ENCODE assay signal across 9 cellular contexts in the genomic region with DNA sequence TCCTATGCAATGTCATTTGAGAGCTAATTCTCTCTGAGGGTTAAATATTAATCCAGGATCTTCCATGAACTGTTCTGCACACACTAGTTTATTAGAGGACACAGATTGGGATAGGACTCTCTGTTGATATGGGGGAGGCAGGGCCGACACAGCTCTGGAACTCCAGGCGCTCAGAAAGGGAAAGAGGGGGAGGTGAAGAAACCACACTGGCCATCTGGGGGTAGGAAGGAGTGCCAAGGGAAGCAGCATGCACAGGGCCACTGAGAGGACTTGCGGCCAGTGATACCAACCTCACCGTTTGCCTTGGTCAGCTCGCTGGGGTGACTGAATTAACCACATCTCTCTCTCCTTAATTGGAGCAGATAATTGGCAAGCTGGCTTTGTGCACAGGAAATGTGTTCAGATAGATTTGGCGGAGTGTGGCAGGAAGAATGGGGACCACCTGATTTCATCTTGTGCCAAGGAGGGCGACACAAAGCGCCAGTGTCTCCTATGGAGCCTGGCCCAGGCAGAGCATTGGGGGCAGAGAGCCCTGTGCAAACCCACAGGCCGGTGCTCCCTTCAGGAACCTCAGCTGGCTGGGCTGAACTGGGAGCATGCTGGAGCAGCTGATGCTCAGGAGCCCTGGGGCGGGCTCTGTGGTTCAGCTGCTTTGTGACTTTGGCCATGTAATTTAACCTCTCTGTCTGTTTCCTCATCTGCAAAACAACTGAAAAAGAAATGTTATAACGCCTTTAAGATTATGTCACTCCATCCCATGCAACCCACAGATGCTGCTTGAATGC. TPM values are rescaled to one million over a fixed set of nuclear protein-coding genes. Genes with fewer than 3 reads are reported as not detected.
DNase-seq lines count a peak whose midpoint lies in the region; ATAC-seq and TF ChIP-seq lines count a peak whose summit lies in the region.
"Had no signal": no experiment of that assay in that cellular context is flagged by ENCODE, and none has a peak within 500 bp of the region (broad histone marks: within the 10 kb centered on the region; RNA-seq: fewer than 3 reads in every experiment).

No MANE protein-coding gene starts in this region.

- H3K79me2 ChIP-seq in Loucy (ENCODE audit: insufficient read depth, low read length), result no peaks in the 10 kb centered on the region

- peak in 1 of 2 donors; percentile 36 for ATAC-seq in natural killer cell treated with Interleukin-12 subunit alpha and Interleukin-12 subunit beta and Interleukin-15 and Interleukin-18, amount 100 ng/mL, for 72 hours
- ATAC-seq in HG03175 (IDR thresholded peaks at IDR 0.05; ENCODE audit: unreplicated experiment) (no peak), HG03460 (IDR thresholded peaks at IDR 0.05; ENCODE audit: unreplicated experiment) (no peak), HG03521 (IDR thresholded peaks at IDR 0.05; ENCODE audit: unreplicated experiment) (no peak)

- peaks cover 43% of the 10 kb centered on the region for H3K4me1 ChIP-seq in Loucy (ENCODE audit: insufficient read depth, low read length, poor library complexity, severe bottlenecking)

- H3K36me3 ChIP-seq in Loucy (ENCODE audit: insufficient read depth, low read length), result no peaks in the 10 kb centered on the region

- H3K27ac Mint-ChIP-seq in natural killer cell treated with Interleukin-12 subunit alpha and Interleukin-12 subunit beta and Interleukin-15 and Interleukin-18, amount 100 ng/mL, for 72 hours, result peak overlapping the region in 1 of 2 donors; percentile 1

- peak overlapping the region; percentile 52 for H3K9ac ChIP-seq in Loucy (ENCODE audit: low read depth, low read length, poor library complexity, severe bottlenecking)

- no peaks in the 10 kb centered on the region for H4K20me1 ChIP-seq in Loucy (ENCODE audit: insufficient read depth, low read length, poor library complexity, severe bottlenecking)

- no peaks in the 10 kb centered on the region for H3K9me3 Mint-ChIP-seq in natural killer cell treated with Interleukin-12 subunit alpha and Interleukin-12 subunit beta and Interleukin-15 and Interleukin-18, amount 100 ng/mL, for 72 hours

- H2AFZ ChIP-seq in Loucy (ENCODE audit: low read length), result peak overlapping the region; percentile 16; the same call in 1 of the 2 replicates

- H3K4me1 Mint-ChIP-seq in natural killer cell treated with Interleukin-12 subunit alpha and Interleukin-12 subunit beta and Interleukin-15 and Interleukin-18, amount 100 ng/mL, for 72 hours (ENCODE audit: low read depth in 2 of 2), result peaks cover 14 to 19% of the 10 kb centered on the region in 2 donors

- TF ChIP-seq CTCF in Loucy (conservative IDR thresholded peaks at IDR 0.05; ENCODE audit: low read length), result no peak

- H3K27me3 Mint-ChIP-seq in natural killer cell treated with Interleukin-12 subunit alpha and Interleukin-12 subunit beta and Interleukin-15 and Interleukin-18, amount 100 ng/mL, for 72 hours, result peaks cover 10 to 15% of the 10 kb centered on the region in 2 donors

- H3K27me3 ChIP-seq in Loucy (ENCODE audit: insufficient read depth, low read length, poor library complexity, severe bottlenecking), result no peaks in the 10 kb centered on the region

- H3F3A ChIP-seq in Loucy (ENCODE audit: low read depth), result peaks cover 10% of the 10 kb centered on the region; the same call in 1 of the 2 replicates

- peak overlapping the region; percentile 76 for H3K4me2 ChIP-seq in Loucy (ENCODE audit: low read depth, low read length, poor library complexity, severe bottlenecking)

- H3K36me3 Mint-ChIP-seq in natural killer cell treated with Interleukin-12 subunit alpha and Interleukin-12 subunit beta and Interleukin-15 and Interleukin-18, amount 100 ng/mL, for 72 hours, result no peaks in the 10 kb centered on the region

- H3K4me3 ChIP-seq in Loucy (ENCODE audit: low read length, poor library complexity, severe bottlenecking), result peak overlapping the region; percentile 64

- no peaks in the 10 kb centered on the region for H3K9me3 ChIP-seq in Loucy (ENCODE audit: insufficient read depth, low read depth, low read length)

- H3K9me2 ChIP-seq in Loucy (replicated peaks; ENCODE audit: low read depth, low read length), result no peaks in the 10 kb centered on the region

- DNase-seq in COLO668 (lab: John Stamatoyannopoulos, UW; ENCODE audit: unreplicated experiment) (peak; percentile 20), dermis microvascular lymphatic vessel endothelial cell (ENCODE audit: low read depth in 2 of 2) (peak; percentile 8 to 59), activated gamma-delta T cell treated with Interleukin-2 at 50 U/mL for 16 hours (no peak)
- no peak for DNase-seq in natural killer cell treated with Interleukin-12 subunit alpha and Interleukin-12 subunit beta and Interleukin-15 and Interleukin-18, amount 100 ng/mL, for 72 hours (ENCODE audit: low spot score)
- DNase-seq: stimulated activated CD4-positive, alpha-beta T cell treated with anti-CD3 and anti-CD28 coated beads, Interleukin-4, amount 100 ng/mL, for 1 hour had no signal

- peak overlapping the region; percentile 3 for H3K4me3 Mint-ChIP-seq in natural killer cell treated with Interleukin-12 subunit alpha and Interleukin-12 subunit beta and Interleukin-15 and Interleukin-18, amount 100 ng/mL, for 72 hours

RNA-seq across cellular contexts. Expression of a gene that starts 25.4 kb away (rescaled TPM):
- total RNA-seq in dermis microvascular lymphatic vessel endothelial cell, result 13.2 and 15.4 TPM in 2 replicates
- total RNA-seq in natural killer cell treated with Interleukin-12 subunit alpha and Interleukin-12 subunit beta and Interleukin-15 and Interleukin-18, amount 100 ng/mL, for 72 hours, result 10 to 100 TPM; 29.0 to 35.0 TPM

Comparison
In these comparisons a context has a peak if more than half of its experiments do, and no peak if none do; other contexts are left out.
1. DNase-seq: peak in COLO668 (single experiment) and dermis microvascular lymphatic vessel endothelial cell (2 of 2); none in natural killer cell treated with Interleukin-12 subunit alpha and Interleukin-12 subunit beta and Interleukin-15 and Interleukin-18, amount 100 ng/mL, for 72 hours (single experiment) and activated gamma-delta T cell treated with Interleukin-2 at 50 U/mL for 16 hours (single experiment).